Comparison of ENCODE assay signal across 8 cellular contexts in the genomic region with DNA sequence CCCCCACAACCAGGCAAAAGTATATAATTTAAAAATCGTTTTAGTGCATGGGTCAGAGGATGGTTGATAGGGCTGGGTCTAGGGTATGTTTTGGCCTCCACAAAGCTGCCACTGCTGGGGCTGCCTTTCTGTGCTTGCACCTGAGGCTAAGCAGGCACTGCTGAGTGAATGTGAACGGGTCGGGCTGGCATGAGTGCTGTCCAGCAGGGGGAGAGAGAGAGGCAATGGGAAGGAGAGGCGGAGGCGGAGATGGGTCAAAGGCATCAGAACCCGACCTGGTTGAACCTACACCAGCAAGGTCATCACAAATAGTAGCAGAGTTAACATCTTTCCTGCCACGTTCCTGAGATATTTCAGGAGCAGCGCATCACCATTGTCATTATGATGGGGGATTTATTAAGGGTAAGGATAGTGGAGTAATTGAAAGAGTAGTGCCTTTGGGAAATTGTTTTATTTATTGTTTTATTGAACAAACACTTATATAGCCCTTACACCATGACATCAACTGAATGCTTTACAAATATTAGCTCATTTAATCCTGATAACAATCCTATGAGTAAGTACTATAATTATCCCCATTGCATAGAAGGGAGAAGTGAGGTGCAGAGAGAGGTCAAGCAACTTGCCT.
A peak's percentile ranks its signal among the peaks of the same experiment; 100 is the strongest.
DNase-seq lines count a peak whose midpoint lies in the region; ATAC-seq and TF ChIP-seq lines count a peak whose summit lies in the region.

No MANE protein-coding gene starts in this region.

- no peaks in the 10 kb centered on the region for H3K4me1 ChIP-seq in OCI-LY1 (ENCODE audit: insufficient read depth, low read length, severe bottlenecking)

- DNase-seq in DMS 273 (lab: John Stamatoyannopoulos, UW; ENCODE audit: unreplicated experiment) (peak; percentile 73), DMS 273 treated with DMSO at 0.1 percent for 48 hours (lab: John Stamatoyannopoulos, UW) (no peak), HFF-Myc (ENCODE audit: extremely low read depth, low read depth) (no peak), head of caudate nucleus (peak in 23 of 42 donors; percentile 29 to 73 (median 44)), SKM-1 treated with dmso at 0.1 percent for 144 hours (lab: John Stamatoyannopoulos, UW; ENCODE audit: unreplicated experiment) (no peak)

- no peaks in the 10 kb centered on the region for H3F3A ChIP-seq in OCI-LY1 (ENCODE audit: insufficient read depth, low read length)

- peak; percentile 24 for TF ChIP-seq CTCF in HFF-Myc (IDR thresholded peaks at IDR 0.05; ENCODE audit: low read depth, low read length, missing control alignments)
- TF ChIP-seq CTCF in OCI-LY1 (IDR thresholded peaks at IDR 0.05; ENCODE audit: low read length) = peak; percentile 78

- ATAC-seq in HG03565 (IDR thresholded peaks at IDR 0.05; ENCODE audit: unreplicated experiment) = no peak
- ATAC-seq in HG02938 (IDR thresholded peaks at IDR 0.05; ENCODE audit: unreplicated experiment) = no peak

- H3K4me3 ChIP-seq in HFF-Myc (replicated peaks; ENCODE audit: low read depth, low read length) (no peak overlapping the region), OCI-LY1 (ENCODE audit: low read depth, low read length, poor library complexity, severe bottlenecking) (no peak overlapping the region)

- no peak overlapping the region for H3K27ac ChIP-seq in OCI-LY1 (ENCODE audit: low read depth, low read length, poor library complexity, severe bottlenecking)

- H3K27me3 ChIP-seq in OCI-LY1 (ENCODE audit: insufficient read depth, low read length) = no peaks in the 10 kb centered on the region

- H4K20me1 ChIP-seq in OCI-LY1 (ENCODE audit: insufficient read depth, low read length) = no peaks in the 10 kb centered on the region

- no peak overlapping the region for H3K4me2 ChIP-seq in OCI-LY1 (ENCODE audit: low read length)

- no peak overlapping the region for H2AFZ ChIP-seq in OCI-LY1 (ENCODE audit: low read length)

- H3K9ac ChIP-seq in OCI-LY1 (ENCODE audit: low read length) = no peak overlapping the region

- intact Hi-C loops in head of caudate nucleus (cut with DNase I) = no loop called here

- H3K79me2 ChIP-seq in OCI-LY1 (ENCODE audit: insufficient read depth, low read length) = no peaks in the 10 kb centered on the region

- H3K9me3 ChIP-seq in OCI-LY1 (ENCODE audit: low read length) = no peaks in the 10 kb centered on the region

- no peaks in the 10 kb centered on the region for H3K9me2 ChIP-seq in OCI-LY1 (ENCODE audit: low read depth, low read length)

- H3K36me3 ChIP-seq in OCI-LY1 (ENCODE audit: insufficient read depth, low read length) = no peaks in the 10 kb centered on the region

Comparison
In these comparisons a context has a peak if more than half of its experiments do, and no peak if none do; other contexts are left out.
1. DNase-seq: peak in DMS 273 (single experiment) and head of caudate nucleus (23 of 42); none in DMS 273 treated with DMSO at 0.1 percent for 48 hours (single experiment), HFF-Myc (single experiment) and SKM-1 treated with dmso at 0.1 percent for 144 hours (single experiment).